1 cellular context compared by ENCODE assay signal in genomic region chr13:114004416-114005205, GRCh38.
TF ChIP-seq lines count a peak whose summit lies in the region.

No MANE protein-coding gene starts in this region.

TF ChIP-seq in IMR-90, 13 proteins besides CTCF, POLR2A, EP300 and RAD21 (continued from another document):
- TF ChIP-seq USF2 (IDR thresholded peaks at IDR 0.05; ENCODE audit: low read depth, low read length) (no peak), MAFK (IDR thresholded peaks at IDR 0.05; ENCODE audit: low read depth, low read length) (no peak), BHLHE40 (IDR thresholded peaks at IDR 0.05; ENCODE audit: low read depth, low read length) (no peak), RCOR1 (IDR thresholded peaks at IDR 0.05; ENCODE audit: insufficient replicate concordance, low read length) (no peak), MXI1 (IDR thresholded peaks at IDR 0.05; ENCODE audit: borderline replicate concordance, low read depth, low read length) (no peak), MAZ (IDR thresholded peaks at IDR 0.05; ENCODE audit: borderline replicate concordance, low read depth, low read length) (no peak)
- TF ChIP-seq, protein P1, sequence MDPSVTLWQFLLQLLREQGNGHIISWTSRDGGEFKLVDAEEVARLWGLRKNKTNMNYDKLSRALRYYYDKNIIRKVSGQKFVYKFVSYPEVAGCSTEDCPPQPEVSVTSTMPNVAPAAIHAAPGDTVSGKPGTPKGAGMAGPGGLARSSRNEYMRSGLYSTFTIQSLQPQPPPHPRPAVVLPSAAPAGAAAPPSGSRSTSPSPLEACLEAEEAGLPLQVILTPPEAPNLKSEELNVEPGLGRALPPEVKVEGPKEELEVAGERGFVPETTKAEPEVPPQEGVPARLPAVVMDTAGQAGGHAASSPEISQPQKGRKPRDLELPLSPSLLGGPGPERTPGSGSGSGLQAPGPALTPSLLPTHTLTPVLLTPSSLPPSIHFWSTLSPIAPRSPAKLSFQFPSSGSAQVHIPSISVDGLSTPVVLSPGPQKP (IDR thresholded peaks at IDR 0.05; ENCODE audit: borderline replicate concordance, low read depth, low read length) = no peak
